In the genomic region with DNA sequence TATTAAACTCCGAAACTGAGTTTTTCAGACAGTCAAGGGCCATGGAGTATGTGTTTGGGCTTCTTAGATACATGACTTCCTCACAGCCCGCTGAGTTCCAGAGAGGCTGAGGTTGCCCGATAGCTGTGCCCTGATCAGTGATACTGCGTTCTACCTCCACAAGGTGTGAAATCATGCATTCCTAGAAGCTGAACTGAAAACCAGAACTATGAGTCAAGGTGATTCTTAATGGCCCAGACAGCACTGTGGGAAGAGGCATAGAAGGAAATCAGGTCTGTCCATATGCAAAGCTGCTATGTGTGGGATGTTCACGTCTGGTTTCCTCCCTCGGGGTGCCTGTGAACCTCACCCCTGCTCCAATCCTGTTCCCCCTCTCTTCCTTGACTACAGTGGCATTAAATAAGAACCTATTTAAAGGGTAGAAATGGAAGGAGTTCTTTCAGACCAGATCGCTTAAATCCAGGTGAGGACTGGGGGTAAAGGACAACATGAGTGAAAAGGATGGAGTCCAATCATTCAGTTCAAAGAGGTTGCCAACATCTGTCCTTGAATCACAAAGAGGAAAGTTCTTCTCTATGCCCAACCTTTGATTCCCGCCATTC, we compare ENCODE assay signal across 9 cellular contexts.
DNase-seq lines count a peak whose midpoint lies in the region; TF ChIP-seq lines count a peak whose summit lies in the region.
"Had no signal": no experiment of that assay in that cellular context is flagged by ENCODE, and none has a peak within 500 bp of the region (broad histone marks: within the 10 kb centered on the region; RNA-seq: fewer than 3 reads in every experiment).

No MANE protein-coding gene starts in this region.

- peak; percentile 33 for DNase-seq in GM23248
- peak; percentile 32 for DNase-seq in fibroblast of mammary gland (ENCODE audit: low read depth)
- DNase-seq in midbrain (lab: John Stamatoyannopoulos, UW): no peak
- DNase-seq in hypothalamus (lab: John Stamatoyannopoulos, UW): no peak
- no peak for DNase-seq in activated gamma-delta T cell (lab: John Stamatoyannopoulos, UW)
- DNase-seq in COR-L47 (lab: John Stamatoyannopoulos, UW): no peak

- H3K4me3 ChIP-seq in GM23248 (no peak overlapping the region), OCI-LY1 (ENCODE audit: low read depth, low read length, poor library complexity, severe bottlenecking) (no peak overlapping the region), fibroblast of mammary gland (ENCODE audit: control insufficient read depth, low read depth, low read length) (no peak overlapping the region)

- H3K9me3 ChIP-seq in GM23248 (ENCODE audit: low read depth): no peaks in the 10 kb centered on the region
- H3K9me3 ChIP-seq in OCI-LY1 (ENCODE audit: low read length): no peaks in the 10 kb centered on the region

- no peaks in the 10 kb centered on the region for H3K36me3 ChIP-seq in GM23248 (ENCODE audit: low read depth)
- H3K36me3 ChIP-seq in OCI-LY1 (ENCODE audit: insufficient read depth, low read length): no peaks in the 10 kb centered on the region

- no peaks in the 10 kb centered on the region for H3K27me3 ChIP-seq in GM23248 (replicated peaks; ENCODE audit: insufficient read depth)
- H3K27me3 ChIP-seq in OCI-LY1 (ENCODE audit: insufficient read depth, low read length): no peaks in the 10 kb centered on the region

- peak overlapping the region; percentile 98 for H3K27ac ChIP-seq in GM23248
- peak overlapping the region; percentile 40 for H3K27ac ChIP-seq in OCI-LY1 (ENCODE audit: low read depth, low read length, poor library complexity, severe bottlenecking)
- H3K27ac ChIP-seq: HL-60 had no signal

- H3K9ac ChIP-seq in GM23248: no peak overlapping the region
- H3K9ac ChIP-seq in OCI-LY1 (ENCODE audit: low read length): no peak overlapping the region

- H3K4me2 ChIP-seq in GM23248 (ENCODE audit: unreplicated experiment): peak overlapping the region; percentile 43
- peak overlapping the region; percentile 37 for H3K4me2 ChIP-seq in OCI-LY1 (ENCODE audit: low read length)

- H3K9me2 ChIP-seq in GM23248 (ENCODE audit: insufficient read depth): no peaks in the 10 kb centered on the region
- H3K9me2 ChIP-seq in OCI-LY1 (ENCODE audit: low read depth, low read length): no peaks in the 10 kb centered on the region

- H3F3A ChIP-seq in GM23248 (ENCODE audit: insufficient read depth): peaks cover 82% of the 10 kb centered on the region
- H3F3A ChIP-seq in OCI-LY1 (ENCODE audit: insufficient read depth, low read length): no peaks in the 10 kb centered on the region

- H4K20me1 ChIP-seq in GM23248 (ENCODE audit: insufficient read depth) (no peaks in the 10 kb centered on the region), OCI-LY1 (ENCODE audit: insufficient read depth, low read length) (no peaks in the 10 kb centered on the region)

- TF ChIP-seq CTCF in OCI-LY1 (IDR thresholded peaks at IDR 0.05; ENCODE audit: low read length) (no peak), fibroblast of mammary gland (conservative IDR thresholded peaks at IDR 0.05; ENCODE audit: control insufficient read depth, insufficient read depth, low read depth, low read length) (no peak)

- in situ Hi-C loops in GM23248 (cut with MboI): no loop called here

- H3K4me1 ChIP-seq in GM23248 (ENCODE audit: insufficient read depth) (peaks cover 81% of the 10 kb centered on the region), OCI-LY1 (ENCODE audit: insufficient read depth, low read length, severe bottlenecking) (peaks cover 80% of the 10 kb centered on the region)

- peaks cover 74% of the 10 kb centered on the region for H3K79me2 ChIP-seq in GM23248 (ENCODE audit: insufficient read depth)
- peaks cover 4% of the 10 kb centered on the region; the same call in 1 of the 2 replicates for H3K79me2 ChIP-seq in OCI-LY1 (ENCODE audit: insufficient read depth, low read length)

- 55 to 58% methylated on average over 8 of the region's 8 CpGs for WGBS in GM23248 (ENCODE audit: low coverage in 1 of 2, low lambda C conversion rate in 2 of 2, missing lambda C conversion rate in 2 of 2), 2 experiments

- TF ChIP-seq POLR2A in GM15510 (IDR thresholded peaks at IDR 0.05; ENCODE audit: borderline replicate concordance, extremely low read depth, insufficient read length): peak; percentile 18

- no peak overlapping the region for H2AFZ ChIP-seq in GM23248
- H2AFZ ChIP-seq in OCI-LY1 (ENCODE audit: low read length): no peak overlapping the region

Comparison
In these comparisons a context has a peak if more than half of its experiments do, and no peak if none do; other contexts are left out.
1. DNase-seq: peak in GM23248 (single experiment) and fibroblast of mammary gland (single experiment); none in midbrain (single experiment), hypothalamus (0 of 51), activated gamma-delta T cell (single experiment) and COR-L47 (single experiment).